Comparison of ENCODE assay signal across 19 cellular contexts in genomic region chrX:15929231-15929630, GRCh38.
"Had no signal": no experiment of that assay in that cellular context is flagged by ENCODE, and none has a peak within 500 bp of the region (broad histone marks: within the 10 kb centered on the region; RNA-seq: fewer than 3 reads in every experiment).

No MANE protein-coding gene starts in this region.

- H3K36me3 Mint-ChIP-seq: activated CD4-positive, alpha-beta memory T cell treated with anti-CD3 and anti-CD28 coated beads for 36 hours; activated naive CD8-positive, alpha-beta T cell; natural killer cell treated with Interleukin-12 subunit alpha and Interleukin-12 subunit beta and Interleukin-15 and Interleukin-18, amount 100 ng/mL, for 72 hours; T-cell had no signal

- DNase-seq: activated B cell treated with CpG ODN at 0.5 μM for 24 hours; activated CD4-positive, alpha-beta memory T cell treated with anti-CD3 and anti-CD28 coated beads for 36 hours; activated CD4-positive, alpha-beta T cell treated with anti-CD3 and anti-CD28 coated beads for 4 hours; activated T-cell treated with anti-CD3 and anti-CD28 coated beads for 4 hours; amniotic stem cell; body of pancreas; caudate nucleus; dorsolateral prefrontal cortex; foreskin keratinocyte; kidney; nucleus accumbens; stimulated activated CD4-positive, alpha-beta T cell treated with anti-CD3 and anti-CD28 coated beads, Interleukin-12 subunit alpha, Interleukin-12 subunit beta, amount 100 ng/mL, for 4 hours; stimulated activated CD4-positive, alpha-beta T cell treated with anti-CD3 and anti-CD28 coated beads, Interleukin-1b, Interleukin-23, amount 100 ng/mL, for 48 hours; stimulated activated naive CD4-positive, alpha-beta T cell treated with Interleukin-2 at 50 U/mL for 16 hours; T-cell; tibial artery had no signal

- H3K27me3 Mint-ChIP-seq: activated B cell treated with CpG ODN at 0.5 μM for 24 hours, memory B cell had no signal

- H3K27ac Mint-ChIP-seq: activated B cell treated with CpG ODN at 0.5 μM for 24 hours; activated CD4-positive, alpha-beta memory T cell treated with anti-CD3 and anti-CD28 coated beads for 36 hours; activated naive CD8-positive, alpha-beta T cell; memory B cell; natural killer cell treated with Interleukin-12 subunit alpha and Interleukin-12 subunit beta and Interleukin-15 and Interleukin-18, amount 100 ng/mL, for 72 hours; T-cell had no signal

- H3K9me3 Mint-ChIP-seq: activated B cell treated with CpG ODN at 0.5 μM for 24 hours; activated CD4-positive, alpha-beta memory T cell treated with anti-CD3 and anti-CD28 coated beads for 36 hours; memory B cell; natural killer cell treated with Interleukin-12 subunit alpha and Interleukin-12 subunit beta and Interleukin-15 and Interleukin-18, amount 100 ng/mL, for 72 hours; T-cell had no signal

- ATAC-seq: body of pancreas; foreskin keratinocyte; natural killer cell treated with Interleukin-12 subunit alpha and Interleukin-12 subunit beta and Interleukin-15 and Interleukin-18, amount 100 ng/mL, for 72 hours; T-cell had no signal

- H3K4me3 Mint-ChIP-seq: activated B cell treated with CpG ODN at 0.5 μM for 24 hours; activated CD4-positive, alpha-beta memory T cell treated with anti-CD3 and anti-CD28 coated beads for 36 hours; activated naive CD8-positive, alpha-beta T cell; memory B cell; natural killer cell treated with Interleukin-12 subunit alpha and Interleukin-12 subunit beta and Interleukin-15 and Interleukin-18, amount 100 ng/mL, for 72 hours; T-cell had no signal

- H3K4me1 Mint-ChIP-seq: T-cell had no signal
